8 cellular contexts compared by ENCODE assay signal in genomic region chrX:52935469-52935783, GRCh38. TPM values are rescaled to one million over a fixed set of nuclear protein-coding genes. Genes with fewer than 3 reads are reported as not detected.
DNase-seq lines count a peak whose midpoint lies in the region; ATAC-seq and TF ChIP-seq lines count a peak whose summit lies in the region.
"Not testable (repeated sequence)": the region's sequence is repeated elsewhere in the genome, so short reads cannot be mapped to it uniquely, and the experiment has no call there.

No MANE protein-coding gene starts in this region.

- POLR2A ChIA-PET in Caco-2 (lab: Charles Lee) (interaction anchor here (0.5 to 0.6 kb wide), 2 partner anchors 40 to 147 kb away, joined by 3 read pairs; partner anchors contain the start of gene TSPYL2), T-cell (lab: Charles Lee) (interaction anchor here in 1 of 2 donors (0.7 kb wide), 1 partner anchor 60 kb away, joined by 5 read pairs; no protein-coding TSS in a partner anchor)

- H3K4me3 ChIP-seq in Caco-2 (ENCODE audit: low read depth, low read length) (peak overlapping the region; percentile 70), astrocyte of the cerebellum (ENCODE audit: low read depth, low read length) (peak overlapping the region; percentile 68), neutrophil (ENCODE audit: low read depth in 1 of 2, low read length in 1 of 2) (peak overlapping the region; percentile 64 to 92), testis (peak overlapping the region; percentile 56 to 70)

- H3K9me3 ChIP-seq in Caco-2, neutrophil, testis: not testable (repeated sequence)

- DNase-seq in Caco-2; T-cell; astrocyte of the cerebellum (ENCODE audit: low read depth); testis: not testable (repeated sequence)

- CTCF ChIA-PET in Caco-2 (lab: Charles Lee) (interaction anchor here (0.9 to 1.0 kb wide), 2 partner anchors 54 to 60 kb away, joined by 5 to 7 read pairs; no protein-coding TSS in a partner anchor), T-cell (lab: Charles Lee) (interaction anchor here in 1 of 2 donors (1.0 to 1.1 kb wide), 3 partner anchors 14 to 60 kb away, joined by 4 to 5 read pairs (median 4); no protein-coding TSS in a partner anchor)

- TF ChIP-seq CTCF in Caco-2 (IDR thresholded peaks at IDR 0.05; ENCODE audit: insufficient read depth in 1 of 2, low read depth in 1 of 2, low read length in 1 of 2, severe bottlenecking in 1 of 2, unreplicated experiment in 1 of 2); astrocyte of the cerebellum (IDR thresholded peaks at IDR 0.05; ENCODE audit: low read depth, low read length, missing control alignments); neutrophil (IDR thresholded peaks at IDR 0.05); testis (IDR thresholded peaks at IDR 0.05): not testable (repeated sequence)

- BruUV-seq in Caco-2 (replicated peaks; lab: Mats Ljungman, UMichigan): TSS peak; percentile 100

- H3K36me3 ChIP-seq in Caco-2 (ENCODE audit: control insufficient read depth, insufficient read depth, low read length); neutrophil; testis (ENCODE audit: low read depth, missing control alignments): not testable (repeated sequence)

- ATAC-seq in HG03460 (IDR thresholded peaks at IDR 0.05; ENCODE audit: unreplicated experiment): peak; percentile 5
- ATAC-seq in T-cell (replicated peaks in 1 of 4): peak in 1 of 4 experiments; percentile 7
- ATAC-seq in esophagus mucosa: peak; percentile 35

- not testable (repeated sequence) for H3K4me1 ChIP-seq in Caco-2, testis
- peaks cover 9 to 17% of the 10 kb centered on the region in 2 experiments for H3K4me1 ChIP-seq in neutrophil (ENCODE audit: control insufficient read depth in 1 of 2, insufficient read depth in 1 of 2, low read depth in 1 of 2, low read length in 1 of 2)

- TF ChIP-seq POLR2A in testis (IDR thresholded peaks at IDR 0.05): not testable (repeated sequence)

- whole genome bisulfite sequencing in testis, 2 donors: 0% methylated on average over 9 of the region's 10 CpGs; no CpG with 5 or more reads in 1 of the 2 donors

- H3K4me1 Mint-ChIP-seq in Caco-2 (ENCODE audit: low read depth, unreplicated experiment): not testable (repeated sequence)
- H3K4me1 Mint-ChIP-seq in T-cell: peaks cover 10 to 20% (median 14%) of the 10 kb centered on the region in 3 donors

- H3K4me3 Mint-ChIP-seq in Caco-2 (ENCODE audit: unreplicated experiment): peak overlapping the region; percentile 99
- H3K4me3 Mint-ChIP-seq in T-cell: peak overlapping the region; percentile 85 to 89 (median 88)

- peaks cover 16% of the 10 kb centered on the region for H3K36me3 Mint-ChIP-seq in Caco-2 (ENCODE audit: insufficient read depth, unreplicated experiment)
- not testable (repeated sequence) for H3K36me3 Mint-ChIP-seq in T-cell

- intact Hi-C loops in Caco-2 (cut with micrococcal nuclease; ENCODE audit: unreplicated experiment); testis (cut with DNase I; ENCODE audit: low total_unique reads): not testable (repeated sequence)

- H3K27ac ChIP-seq in layer of hippocampus (ENCODE audit: low read depth, low read length) (peak overlapping the region; percentile 100), neutrophil (peak overlapping the region; percentile 96), testis (peak overlapping the region; percentile 83 to 89)

- not testable (repeated sequence) for H3K27me3 ChIP-seq in Caco-2 (replicated peaks; ENCODE audit: control insufficient read depth, insufficient read depth, low read length); layer of hippocampus (ENCODE audit: control insufficient read depth, insufficient read depth, low read length); neutrophil; testis

- in situ Hi-C loops in astrocyte of the cerebellum (cut with HindIII; ENCODE audit: low sequenced_read_pairs): not testable (repeated sequence)

- H3K27me3 Mint-ChIP-seq in Caco-2 (ENCODE audit: insufficient read depth, unreplicated experiment); T-cell: not testable (repeated sequence)

- H3K9me3 Mint-ChIP-seq in Caco-2 (ENCODE audit: unreplicated experiment); T-cell: not testable (repeated sequence)

- H3K27ac Mint-ChIP-seq in Caco-2 (ENCODE audit: unreplicated experiment) (peak overlapping the region; percentile 100), T-cell (peak overlapping the region; percentile 97 to 98)

RNA-seq across cellular contexts. Expression of gene FAM156A, which starts 22.9 kb away (rescaled TPM):
- total RNA-seq in Caco-2 (2022) (33.9 and 37.0 TPM in 2 replicates), T-cell (10 to 100 TPM; 16.5 to 23.0 (median 17.8) TPM), esophagus mucosa (6.8 TPM), testis (10 to 100 TPM; 62.0 to 64.5 TPM)
- 25.6 TPM for polyA plus RNA-seq in testis (ENCODE audit: insufficient read depth, low read depth, low replicate concordance)

RNA-seq across cellular contexts. Expression of gene FAM156B, which starts 38.3 kb away (rescaled TPM):
- total RNA-seq in Caco-2 (2022): 18.0 and 21.5 TPM in 2 replicates
- 10 to 100 TPM in 1 of 5 donors, 1 to 10 TPM in 4; 2.7 to 12.4 (median 7.4) TPM for total RNA-seq in T-cell
- total RNA-seq in esophagus mucosa: 5.7 TPM
- 10 to 100 TPM; 73.7 to 82.6 TPM for total RNA-seq in testis
- polyA plus RNA-seq in testis (ENCODE audit: insufficient read depth, low read depth, low replicate concordance): 21.4 TPM
